1 cellular context compared by ENCODE assay signal in the genomic region with DNA sequence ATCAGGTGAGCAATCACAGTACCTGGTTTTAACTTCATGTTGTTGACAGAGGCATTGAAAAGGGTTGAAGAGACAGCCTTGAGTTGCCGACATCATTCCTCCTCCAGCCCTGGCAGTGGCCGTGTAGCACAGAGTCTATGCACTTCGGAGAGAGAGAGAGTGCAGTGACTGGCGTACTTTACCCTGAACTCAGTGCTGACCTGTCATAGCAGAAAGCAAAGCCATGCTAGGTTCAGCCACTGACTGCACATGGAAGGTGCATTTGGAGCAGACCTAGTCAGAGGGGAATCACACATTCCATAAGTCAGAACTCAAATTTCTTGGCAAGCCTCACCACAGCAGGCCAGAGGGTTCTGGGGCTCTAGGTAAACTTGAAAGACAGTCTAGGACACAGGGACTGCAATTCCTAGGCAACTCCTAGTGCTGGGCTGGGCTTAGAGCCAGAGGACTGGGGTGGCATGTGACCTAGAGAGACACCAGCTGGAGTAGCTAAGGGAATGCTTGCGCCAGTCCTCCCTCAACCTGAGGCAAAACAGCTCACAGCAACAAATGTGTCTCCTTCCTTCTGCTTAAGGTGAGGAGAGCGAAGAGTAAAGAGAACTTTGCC.
TF ChIP-seq lines count a peak whose summit lies in the region.

No MANE protein-coding gene starts in this region.

TF ChIP-seq in WTC11, 78 proteins besides CTCF, POLR2A, EP300 and RAD21 (continued from another document):
- TF ChIP-seq, protein P1, sequence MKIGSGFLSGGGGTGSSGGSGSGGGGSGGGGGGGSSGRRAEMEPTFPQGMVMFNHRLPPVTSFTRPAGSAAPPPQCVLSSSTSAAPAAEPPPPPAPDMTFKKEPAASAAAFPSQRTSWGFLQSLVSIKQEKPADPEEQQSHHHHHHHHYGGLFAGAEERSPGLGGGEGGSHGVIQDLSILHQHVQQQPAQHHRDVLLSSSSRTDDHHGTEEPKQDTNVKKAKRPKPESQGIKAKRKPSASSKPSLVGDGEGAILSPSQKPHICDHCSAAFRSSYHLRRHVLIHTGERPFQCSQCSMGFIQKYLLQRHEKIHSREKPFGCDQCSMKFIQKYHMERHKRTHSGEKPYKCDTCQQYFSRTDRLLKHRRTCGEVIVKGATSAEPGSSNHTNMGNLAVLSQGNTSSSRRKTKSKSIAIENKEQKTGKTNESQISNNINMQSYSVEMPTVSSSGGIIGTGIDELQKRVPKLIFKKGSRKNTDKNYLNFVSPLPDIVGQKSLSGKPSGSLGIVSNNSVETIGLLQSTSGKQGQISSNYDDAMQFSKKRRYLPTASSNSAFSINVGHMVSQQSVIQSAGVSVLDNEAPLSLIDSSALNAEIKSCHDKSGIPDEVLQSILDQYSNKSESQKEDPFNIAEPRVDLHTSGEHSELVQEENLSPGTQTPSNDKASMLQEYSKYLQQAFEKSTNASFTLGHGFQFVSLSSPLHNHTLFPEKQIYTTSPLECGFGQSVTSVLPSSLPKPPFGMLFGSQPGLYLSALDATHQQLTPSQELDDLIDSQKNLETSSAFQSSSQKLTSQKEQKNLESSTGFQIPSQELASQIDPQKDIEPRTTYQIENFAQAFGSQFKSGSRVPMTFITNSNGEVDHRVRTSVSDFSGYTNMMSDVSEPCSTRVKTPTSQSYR (CRISPR knock-in tag; IDR thresholded peaks at IDR 0.05), result no peak
- no peak for TF ChIP-seq OVOL2 (CRISPR knock-in tag; IDR thresholded peaks at IDR 0.05; ENCODE audit: borderline replicate concordance)
